In the genomic region with DNA sequence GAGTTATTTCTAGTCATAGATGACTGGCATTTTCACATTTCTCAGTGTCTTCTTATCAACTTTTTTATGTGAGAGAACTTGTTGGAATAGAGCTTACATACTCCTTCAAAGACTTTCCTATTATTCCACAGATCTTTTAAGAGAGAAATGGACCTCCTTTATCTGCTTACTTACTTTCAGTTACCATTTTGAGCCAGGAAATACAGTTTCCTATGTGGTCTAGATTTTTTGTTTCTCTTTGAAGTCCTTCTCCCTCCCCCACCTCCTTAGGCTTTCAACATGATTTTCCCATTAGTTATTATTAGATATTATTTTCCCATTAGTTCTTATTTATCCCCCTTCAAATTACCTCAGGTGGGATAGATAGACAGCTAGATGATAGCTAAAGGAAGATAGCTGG, we compare ENCODE assay signal across 29 cellular contexts.
"Had no signal": no experiment of that assay in that cellular context is flagged by ENCODE, and none has a peak within 500 bp of the region (broad histone marks: within the 10 kb centered on the region; RNA-seq: fewer than 3 reads in every experiment).

No MANE protein-coding gene starts in this region.

- H3K27ac ChIP-seq: ascending aorta, breast epithelium, cardiac muscle cell, colonic mucosa had no signal

- H3K36me3 Mint-ChIP-seq: activated CD4-positive, alpha-beta memory T cell treated with anti-CD3 and anti-CD28 coated beads for 36 hours; activated CD8-positive, alpha-beta memory T cell treated with anti-CD3 and anti-CD28 coated beads, Interleukin-2, amount 10 ng/mL, durations not matched to agents 7 days and 5 days; activated naive CD4-positive, alpha-beta T cell treated with anti-CD3 and anti-CD28 coated beads, Interleukin-2, amount 50 U/mL, for 24 hours; activated naive CD8-positive, alpha-beta T cell treated with anti-CD3 and anti-CD28 coated beads, Interleukin-2, amount 10 ng/mL, durations not matched to agents 7 days and 5 days; brain had no signal

- H3K9me3 Mint-ChIP-seq: activated CD4-positive, alpha-beta memory T cell treated with anti-CD3 and anti-CD28 coated beads for 36 hours; activated CD4-positive, alpha-beta T cell treated with anti-CD3 and anti-CD28 coated beads, Interleukin-2, amount 10 ng/mL, durations not matched to agents 24 days and 14 days; activated naive CD4-positive, alpha-beta T cell treated with anti-CD3 and anti-CD28 coated beads for 36 hours; activated naive CD8-positive, alpha-beta T cell treated with anti-CD3 and anti-CD28 coated beads, Interleukin-2, amount 10 ng/mL, durations not matched to agents 7 days and 5 days; activated T-helper 1 cell treated with anti-CD3 and anti-CD28 coated beads, Interleukin-12 subunit alpha, Interleukin-12 subunit beta, Interleukin-2, Interleukin-4 antibody, amounts not matched to agents 30 ng/mL and 10 ng/mL and 1 ng/mL, durations not matched to agents 14 hours and 24 hours and 36 hours; activated T-helper 2 cell treated with anti-CD3 and anti-CD28 coated beads, Interferon-gamma antibody, Interleukin-2, Interleukin-4, amounts not matched to agents 10 μg/mL and 5 μg/mL and 100 μg/mL, durations not matched to agents 14 hours and 24 hours and 36 hours; brain; endodermal cell had no signal

- H3K9me3 ChIP-seq: ascending aorta, breast epithelium, colonic mucosa had no signal

- H3K4me3 ChIP-seq: ascending aorta, breast epithelium, cardiac muscle cell, colonic mucosa had no signal

- H3K4me1 ChIP-seq: ascending aorta, breast epithelium, colonic mucosa had no signal

- ATAC-seq: activated CD4-positive, alpha-beta T cell treated with anti-CD3 and anti-CD28 coated beads for 36 hours; activated CD8-positive, alpha-beta memory T cell treated with anti-CD3 and anti-CD28 coated beads, Interleukin-2, amount 10 ng/mL, durations not matched to agents 7 days and 5 days; activated CD8-positive, alpha-beta T cell treated with anti-CD3 and anti-CD28 coated beads, Interleukin-2, amount 10 ng/mL, durations not matched to agents 7 days and 5 days; esophagus mucosa had no signal

- DNase-seq: activated CD4-positive, alpha-beta memory T cell treated with anti-CD3 and anti-CD28 coated beads for 36 hours; activated CD4-positive, alpha-beta T cell treated with anti-CD3 and anti-CD28 coated beads for 36 hours; activated CD4-positive, alpha-beta T cell treated with anti-CD3 and anti-CD28 coated beads, Interleukin-2, amount 10 ng/mL, durations not matched to agents 24 days and 14 days; activated CD4-positive, CD25-positive, alpha-beta regulatory T cell; activated CD4-positive, CD25-positive, alpha-beta regulatory T cell treated with anti-CD3 and anti-CD28 coated beads, Interleukin-2, amount 50 U/mL, for 72 hours; activated CD8-positive, alpha-beta memory T cell treated with anti-CD3 and anti-CD28 coated beads, Interleukin-2, amount 10 ng/mL, durations not matched to agents 7 days and 5 days; activated CD8-positive, alpha-beta memory T cell treated with anti-CD3 and anti-CD28 coated beads, Interleukin-2, amount 50 U/mL, for 4 hours; activated CD8-positive, alpha-beta T cell treated with anti-CD3 and anti-CD28 coated beads, Interleukin-2, amount 10 ng/mL, durations not matched to agents 7 days and 5 days; activated effector memory CD4-positive, alpha-beta T cell treated with anti-CD3 and anti-CD28 coated beads, Interleukin-2, amount 50 U/mL, for 16 hours; activated naive CD4-positive, alpha-beta T cell treated with anti-CD3 and anti-CD28 coated beads for 36 hours; activated naive CD8-positive, alpha-beta T cell treated with anti-CD3 and anti-CD28 coated beads, Interleukin-2, amount 10 ng/mL, durations not matched to agents 7 days and 5 days; activated T-cell treated with anti-CD3 and anti-CD28 coated beads, Interleukin-2, amount 50 U/mL, for 1 hour; activated T-cell treated with anti-CD3 and anti-CD28 coated beads, Interleukin-2, amount 50 U/mL, for 48 hours; central memory CD4-positive, alpha-beta T cell; cerebellar nuclear complex; colonic mucosa; effector CD8-positive, alpha-beta T cell; endodermal cell; foreskin fibroblast; head of caudate nucleus; hippocampal formation had no signal

- H3K27me3 ChIP-seq: ascending aorta, breast epithelium, cardiac muscle cell, colonic mucosa had no signal

- H3K36me3 ChIP-seq: ascending aorta, breast epithelium, cardiac muscle cell, colonic mucosa had no signal

- H3K27ac Mint-ChIP-seq: activated CD4-positive, alpha-beta memory T cell treated with anti-CD3 and anti-CD28 coated beads for 36 hours; activated CD4-positive, alpha-beta T cell treated with anti-CD3 and anti-CD28 coated beads for 36 hours; activated CD4-positive, alpha-beta T cell treated with anti-CD3 and anti-CD28 coated beads, Interleukin-2, amount 10 ng/mL, durations not matched to agents 24 days and 14 days; activated CD8-positive, alpha-beta memory T cell treated with anti-CD3 and anti-CD28 coated beads, Interleukin-2, amount 10 ng/mL, durations not matched to agents 7 days and 5 days; activated CD8-positive, alpha-beta T cell treated with anti-CD3 and anti-CD28 coated beads, Interleukin-2, amount 10 ng/mL, durations not matched to agents 7 days and 5 days; activated naive CD4-positive, alpha-beta T cell treated with anti-CD3 and anti-CD28 coated beads for 36 hours; activated naive CD4-positive, alpha-beta T cell treated with anti-CD3 and anti-CD28 coated beads, Interleukin-2, amount 50 U/mL, for 24 hours; activated naive CD8-positive, alpha-beta T cell treated with anti-CD3 and anti-CD28 coated beads, Interleukin-2, amount 10 ng/mL, durations not matched to agents 7 days and 5 days; activated T-helper 1 cell treated with anti-CD3 and anti-CD28 coated beads, Interleukin-12 subunit alpha, Interleukin-12 subunit beta, Interleukin-2, Interleukin-4 antibody, amounts not matched to agents 30 ng/mL and 10 ng/mL and 1 ng/mL, durations not matched to agents 14 hours and 24 hours and 36 hours; activated T-helper 2 cell treated with anti-CD3 and anti-CD28 coated beads, Interferon-gamma antibody, Interleukin-2, Interleukin-4, amounts not matched to agents 10 μg/mL and 5 μg/mL and 100 μg/mL, durations not matched to agents 14 hours and 24 hours and 36 hours; brain; endodermal cell had no signal
